ENCODE assay signal across 16 cellular contexts in genomic region chr11:75239551-75240290, GRCh38. TPM values are rescaled to one million over a fixed set of nuclear protein-coding genes. Genes with fewer than 3 reads are reported as not detected.
DNase-seq lines count a peak whose midpoint lies in the region; ATAC-seq and TF ChIP-seq lines count a peak whose summit lies in the region.
"Had no signal": no experiment of that assay in that cellular context is flagged by ENCODE, and none has a peak within 500 bp of the region (broad histone marks: within the 10 kb centered on the region; RNA-seq: fewer than 3 reads in every experiment).

No MANE protein-coding gene starts in this region.

- H3K27ac ChIP-seq in SK-N-SH (ENCODE audit: low read depth in 2 of 2, low read length in 1 of 2) (no peak overlapping the region), HUES64 (ENCODE audit: low read depth, low read length) (no peak overlapping the region), dorsolateral prefrontal cortex (peak overlapping the region in 6 of 59 donors; percentile 4 to 78 (median 60))
- H3K27ac ChIP-seq: colonic mucosa, transverse colon had no signal

- 80% methylated on average over 10 of the region's 10 CpGs for WGBS in SK-N-SH (ENCODE audit: low lambda C conversion rate)
- WGBS in HUES64 = 46% methylated on average over 10 of the region's 10 CpGs

- no peak overlapping the region for H3K4me3 ChIP-seq in SK-N-SH (ENCODE audit: low read depth in 2 of 2, low read length in 1 of 2)
- peak overlapping the region; percentile 58 for H3K4me3 ChIP-seq in HUES64 (ENCODE audit: low read length)
- H3K4me3 ChIP-seq in dorsolateral prefrontal cortex = peak overlapping the region in 51 of 59 donors; percentile 19 to 72 (median 56)

- H3K36me3 Mint-ChIP-seq in neural crest cell (ENCODE audit: low read depth) = no peaks in the 10 kb centered on the region

- DNase-seq in SK-N-SH = peak; percentile 10
- DNase-seq in dorsolateral prefrontal cortex = peak in 2 of 10 donors; percentile 26 to 35
- no peak for DNase-seq in neural crest cell (ENCODE audit: low read depth, low spot score)
- DNase-seq in NOMO-1 (lab: John Stamatoyannopoulos, UW; ENCODE audit: unreplicated experiment in 2 of 2) = no peak
- no peak for DNase-seq in NK-92 (lab: John Stamatoyannopoulos, UW; ENCODE audit: unreplicated experiment)
- DNase-seq: 8988T, colonic mucosa, DMS 273 treated with DMSO at 0.1 percent for 48 hours, kidney glomerular epithelial cell, NCI-H1048, small intestine, transverse colon had no signal

- CTCF ChIA-PET in SK-N-SH (lab: Yijun Ruan, JAX) = interaction anchor here (0.7 to 17.5 kb wide), 11 partner anchors 8 to 313 kb away, joined by 3 to 1115 read pairs (median 16); partner anchors contain the start of gene SLCO2B1

- no peaks in the 10 kb centered on the region for H3K9me3 ChIP-seq in SK-N-SH
- no peaks in the 10 kb centered on the region for H3K9me3 ChIP-seq in HUES64 (ENCODE audit: insufficient read depth, low read depth, low read length)
- H3K9me3 ChIP-seq: colonic mucosa, transverse colon had no signal

- TF ChIP-seq CTCF in SK-N-SH (IDR thresholded peaks at IDR 0.05) (no peak), dorsolateral prefrontal cortex (IDR thresholded peaks at IDR 0.05 in 54 of 56, conservative IDR thresholded peaks at IDR 0.05 in 2 of 56; ENCODE audit: low read depth in 1 of 56, partially characterized antibody in 56 of 56) (no peak), neural crest cell (conservative IDR thresholded peaks at IDR 0.05) (no peak)

- peak overlapping the region; percentile 78 for H3K4me3 Mint-ChIP-seq in neural crest cell

- H4K20me1 ChIP-seq in SK-N-SH (ENCODE audit: insufficient read depth) = no peaks in the 10 kb centered on the region

- H3K4me1 ChIP-seq in SK-N-SH (ENCODE audit: control insufficient read depth in 1 of 2, insufficient read depth in 2 of 2, low read depth in 1 of 2, low read length in 1 of 2) (no peaks in the 10 kb centered on the region; a peak in 1 of 4 replicates), HUES64 (ENCODE audit: insufficient read depth, low read length) (peaks cover 19% of the 10 kb centered on the region)

- H3K27ac Mint-ChIP-seq in neural crest cell (ENCODE audit: unreplicated experiment) = no peak overlapping the region

- H3K4me1 Mint-ChIP-seq in neural crest cell = no peaks in the 10 kb centered on the region

- no peaks in the 10 kb centered on the region for H3K79me2 ChIP-seq in SK-N-SH (ENCODE audit: insufficient read depth)

- H3K9ac ChIP-seq in SK-N-SH (no peak overlapping the region), HUES64 (ENCODE audit: low read depth, low read length) (no peak overlapping the region)

- TF ChIP-seq EP300 in SK-N-SH (IDR thresholded peaks at IDR 0.05; ENCODE audit: borderline replicate concordance in 1 of 2, low read depth in 1 of 2, low read length in 1 of 2) = no peak

- peaks cover 31% of the 10 kb centered on the region for H3K27me3 ChIP-seq in SK-N-SH (ENCODE audit: insufficient read depth)
- H3K27me3 ChIP-seq in HUES64 (ENCODE audit: insufficient read depth, low read length) = peaks cover 72% of the 10 kb centered on the region
- peaks cover 0 to 17% (median 0%) of the 10 kb centered on the region in 45 donors for H3K27me3 ChIP-seq in dorsolateral prefrontal cortex

- H3K27me3 Mint-ChIP-seq in neural crest cell (ENCODE audit: low read depth) = peaks cover 68% of the 10 kb centered on the region

- POLR2A ChIA-PET in SK-N-SH (lab: Yijun Ruan, JAX) = interaction anchor here (1.0 to 2.1 kb wide), 2 partner anchors 97 to 215 kb away, joined by 3 to 7 read pairs; no protein-coding TSS in a partner anchor

- no peaks in the 10 kb centered on the region for H3K9me3 Mint-ChIP-seq in neural crest cell

- no peak overlapping the region for H3K4me2 ChIP-seq in SK-N-SH

- H3F3A ChIP-seq in SK-N-SH (replicated peaks; ENCODE audit: insufficient read depth) = no peaks in the 10 kb centered on the region

- no peak for TF ChIP-seq RAD21 in SK-N-SH (IDR thresholded peaks at IDR 0.05; ENCODE audit: low read length)

- ATAC-seq in SK-N-SH treated with all-trans-retinoic acid at 6 μM for 48 hours (no peak), HG03460 (IDR thresholded peaks at IDR 0.05; ENCODE audit: unreplicated experiment) (no peak)

- intact Hi-C loops in dorsolateral prefrontal cortex (cut with DNase I) = loop anchor here (2.0 to 5.0 kb wide), 3 partner anchors 97 to 311 kb away; partner anchors contain the start of genes SPCS2 (in 1 of the 2) and XRRA1 (in 1 of the 2)

- H2AFZ ChIP-seq in SK-N-SH (ENCODE audit: low read depth) = no peak overlapping the region

- no peaks in the 10 kb centered on the region for H3K9me2 ChIP-seq in SK-N-SH

- H3K36me3 ChIP-seq in SK-N-SH (replicated peaks in 1 of 2; ENCODE audit: control insufficient read depth in 1 of 2, insufficient read depth in 2 of 2, low read length in 1 of 2) (no peaks in the 10 kb centered on the region), HUES64 (ENCODE audit: insufficient read depth, low read length) (no peaks in the 10 kb centered on the region)
- H3K36me3 ChIP-seq: colonic mucosa, transverse colon had no signal

TF ChIP-seq in SK-N-SH, 30 proteins besides CTCF, POLR2A, EP300 and RAD21 (continues in another document):
- no peak for TF ChIP-seq USF1 (IDR thresholded peaks at IDR 0.05; ENCODE audit: borderline replicate concordance, low read depth)
- TF ChIP-seq USF2 (IDR thresholded peaks at IDR 0.05; ENCODE audit: borderline replicate concordance, low read depth, low read length) = no peak
- TF ChIP-seq MXI1 (IDR thresholded peaks at IDR 0.05; ENCODE audit: low read depth, low read length) = no peak
- TF ChIP-seq NFIC (IDR thresholded peaks at IDR 0.05; ENCODE audit: borderline replicate concordance) = no peak
- TF ChIP-seq RCOR1 (IDR thresholded peaks at IDR 0.05; ENCODE audit: low read length) = no peak
- no peak for TF ChIP-seq NRF1 (IDR thresholded peaks at IDR 0.05; ENCODE audit: low read depth, low read length)
- TF ChIP-seq YY1 (IDR thresholded peaks at IDR 0.05; ENCODE audit: low read depth) = no peak
- no peak for TF ChIP-seq CHD2 (IDR thresholded peaks at IDR 0.05; ENCODE audit: low read length, partially characterized antibody)
- no peak for TF ChIP-seq TCF12 (IDR thresholded peaks at IDR 0.05)
- no peak for TF ChIP-seq MEF2A (IDR thresholded peaks at IDR 0.05; ENCODE audit: borderline replicate concordance, low read depth)
- TF ChIP-seq GABPA (IDR thresholded peaks at IDR 0.05; ENCODE audit: low read depth) = no peak
- TF ChIP-seq GATA2 (CRISPR knock-in tag; IDR thresholded peaks at IDR 0.05) = no peak
- TF ChIP-seq RXRA (IDR thresholded peaks at IDR 0.05; ENCODE audit: borderline replicate concordance, low read depth) = no peak

TF ChIP-seq in SK-N-SH treated with all-trans-retinoic acid at 6 μM for 48 hours, 23 proteins besides CTCF, POLR2A, EP300 and RAD21:
- TF ChIP-seq CREB5 (CRISPR knock-in tag; IDR thresholded peaks at IDR 0.05; ENCODE audit: low read depth) (no peak), CSDC2 (CRISPR knock-in tag; IDR thresholded peaks at IDR 0.05) (no peak), GLIS3 (CRISPR knock-in tag; IDR thresholded peaks at IDR 0.05) (no peak), PPARA (CRISPR knock-in tag; IDR thresholded peaks at IDR 0.05; ENCODE audit: borderline replicate concordance) (no peak), TOX (CRISPR knock-in tag; IDR thresholded peaks at IDR 0.05; ENCODE audit: borderline replicate concordance) (no peak), ZNF70 (CRISPR knock-in tag; IDR thresholded peaks at IDR 0.05) (no peak), ZNF8 (CRISPR knock-in tag; IDR thresholded peaks at IDR 0.05) (no peak)

RNA-seq across cellular contexts. Expression of gene TPBGL, which starts 0.9 kb away (rescaled TPM):
- polyA plus RNA-seq in SK-N-SH (2012; rRNA removed) = 0.03 TPM in 1 of 2 replicates, not detected in the other
- polyA plus RNA-seq in SK-N-SH (2012; cell fraction: cytosol; rRNA removed) = 0.03 and 0.04 TPM in 2 replicates
- polyA plus RNA-seq in SK-N-SH (2012; cell fraction: nucleus; rRNA removed) = 0.04 TPM in 1 of 2 replicates, not detected in the other
- polyA plus RNA-seq in HUES64 (2013, experiment 1 of 2) = 0.20 TPM
- polyA plus RNA-seq in HUES64 (2013, experiment 2 of 2) = 0.76 TPM
- total RNA-seq in dorsolateral prefrontal cortex (1 to 10 TPM in 115 of 120 experiments, under 1 TPM in 5; 0.54 to 5.1 (median 2.3) TPM), neural crest cell (0.19 and 0.27 TPM in 2 replicates)
- total RNA-seq: myocyte had no signal

Comparison
In these comparisons a context has a peak if more than half of its experiments do, and no peak if none do; other contexts are left out.
1. H3K4me3 ChIP-seq: peak in HUES64 (single experiment) and dorsolateral prefrontal cortex (51 of 59); none in SK-N-SH (0 of 2).